ENCODE assay signal across 26 cellular contexts in the genomic region with DNA sequence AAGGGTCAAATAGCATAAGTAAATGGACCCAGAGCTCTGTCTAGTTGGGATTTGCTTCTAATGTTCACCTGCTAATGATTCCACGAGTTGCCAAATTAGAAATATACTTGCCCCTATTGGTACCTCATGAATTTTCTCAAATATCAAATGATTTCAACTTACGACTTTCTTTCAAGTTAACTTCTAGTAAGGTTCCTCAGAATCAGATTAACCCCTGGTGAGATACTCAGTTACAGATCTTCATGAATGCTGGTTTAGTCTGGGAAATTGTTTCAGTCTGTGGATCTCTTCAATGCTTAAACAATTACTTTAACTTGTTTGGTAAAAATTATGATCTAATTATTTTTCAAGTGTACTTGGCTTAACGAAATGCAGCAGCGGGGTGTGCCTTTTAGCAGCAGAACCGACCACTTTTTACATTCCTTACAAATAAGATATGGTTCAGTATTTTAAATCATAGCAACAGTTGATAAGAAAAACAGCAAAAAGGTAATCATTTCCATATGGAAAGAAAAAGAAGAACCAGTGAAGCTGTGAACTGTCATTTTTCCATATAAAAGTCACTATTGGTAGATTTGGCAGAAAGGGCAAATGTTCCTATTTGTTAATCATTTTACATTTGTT. TPM values are rescaled to one million over a fixed set of nuclear protein-coding genes. Genes with fewer than 3 reads are reported as not detected.
DNase-seq lines count a peak whose midpoint lies in the region; ATAC-seq, FAIRE-seq and TF ChIP-seq lines count a peak whose summit lies in the region.
"Had no signal": no experiment of that assay in that cellular context is flagged by ENCODE, and none has a peak within 500 bp of the region (broad histone marks: within the 10 kb centered on the region; RNA-seq: fewer than 3 reads in every experiment).

No MANE protein-coding gene starts in this region.

- no peaks in the 10 kb centered on the region for H3K9me2 ChIP-seq in PC-9 (ENCODE audit: insufficient read depth)

- no peak overlapping the region for H3K9ac ChIP-seq in GM12878 (ENCODE audit: control insufficient read depth, insufficient read depth, low read length)

- WGBS in GM12878 (ENCODE audit: insufficient coverage, insufficient replicate concordance, low lambda C conversion rate, missing lambda C conversion rate): 96% methylated on average over 5 of the region's 5 CpGs

- no peak for TF ChIP-seq EP300 in GM12878 (IDR thresholded peaks at IDR 0.05; ENCODE audit: borderline replicate concordance in 1 of 2, control insufficient read depth in 1 of 2, low read depth in 2 of 2, low read length in 2 of 2)

- no peaks in the 10 kb centered on the region for H3K36me3 ChIP-seq in PC-9 (ENCODE audit: low read depth)
- H3K36me3 ChIP-seq in GM12878 (ENCODE audit: control insufficient read depth in 2 of 2, insufficient read depth in 2 of 2, low read length in 1 of 2): no peaks in the 10 kb centered on the region
- H3K36me3 ChIP-seq in WERI-Rb-1: peaks cover 28% of the 10 kb centered on the region

- H3K27ac Mint-ChIP-seq in T-helper 1 cell treated with Interleukin-12 subunit alpha and Interleukin-12 subunit beta and Interleukin-4 antibody, amounts not matched to agents 30 μg/mL and 1 μg/mL, for 36 hours: peak overlapping the region; percentile 13
- peak overlapping the region; percentile 51 for H3K27ac Mint-ChIP-seq in progenitor cell of endocrine pancreas
- H3K27ac Mint-ChIP-seq: activated naive CD8-positive, alpha-beta T cell treated with anti-CD3 and anti-CD28 coated beads, Interleukin-2, amount 10 ng/mL, durations not matched to agents 7 days and 5 days; naive B cell had no signal

- POLR2A ChIA-PET in PC-9 (lab: Charles Lee; ENCODE audit: unreplicated experiment) (interaction anchor here (0.6 to 0.7 kb wide), 4 partner anchors 14 to 627 kb away, joined by 5 to 12 read pairs (median 8); no protein-coding TSS in a partner anchor), GM12878 (lab: Charles Lee) (interaction anchor here (0.7 to 2.2 kb wide), 9 partner anchors 9 to 126 kb away, joined by 3 to 27 read pairs (median 3); no protein-coding TSS in a partner anchor)

- H3K4me1 Mint-ChIP-seq in T-helper 1 cell treated with Interleukin-12 subunit alpha and Interleukin-12 subunit beta and Interleukin-4 antibody, amounts not matched to agents 30 μg/mL and 1 μg/mL, for 36 hours (ENCODE audit: low read depth): peaks cover 30% of the 10 kb centered on the region
- H3K4me1 Mint-ChIP-seq in progenitor cell of endocrine pancreas (ENCODE audit: low read depth): peaks cover 18% of the 10 kb centered on the region

- peaks cover 62% of the 10 kb centered on the region for H3F3A ChIP-seq in PC-9 (ENCODE audit: insufficient read depth, low read depth)

- H3K4me3 ChIP-seq in PC-9: no peak overlapping the region
- H3K4me3 ChIP-seq in GM12878: no peak overlapping the region
- no peak overlapping the region for H3K4me3 ChIP-seq in WERI-Rb-1 (ENCODE audit: low read depth, low read length)
- H3K4me3 ChIP-seq: cardiac muscle cell, dorsolateral prefrontal cortex, heart left ventricle, lung, prostate gland, spleen, thyroid gland had no signal

- no peaks in the 10 kb centered on the region for H3K9me3 Mint-ChIP-seq in T-helper 1 cell treated with Interleukin-12 subunit alpha and Interleukin-12 subunit beta and Interleukin-4 antibody, amounts not matched to agents 30 μg/mL and 1 μg/mL, for 36 hours
- H3K9me3 Mint-ChIP-seq in progenitor cell of endocrine pancreas (ENCODE audit: low read depth): peaks cover 3% of the 10 kb centered on the region
- H3K9me3 Mint-ChIP-seq: activated naive CD8-positive, alpha-beta T cell treated with anti-CD3 and anti-CD28 coated beads, Interleukin-2, amount 10 ng/mL, durations not matched to agents 7 days and 5 days; naive B cell had no signal

- SMC1A ChIA-PET in GM12878 (lab: Charles Lee; ENCODE audit: uncharacterized antibody, unreplicated experiment): interaction anchor here (0.6 to 2.1 kb wide), 22 partner anchors 13 to 336 kb away, joined by 3 to 18 read pairs (median 5); a partner anchor contains a TSS

- TF ChIP-seq POLR2A in GM12878 (IDR thresholded peaks at IDR 0.05; ENCODE audit: low read depth, low read length): no peak

- H3K79me2 ChIP-seq in PC-9 (ENCODE audit: low read depth) (peaks cover 10% of the 10 kb centered on the region; the same call in 1 of the 2 replicates), GM12878 (ENCODE audit: control insufficient read depth, insufficient read depth, low read length) (no peaks in the 10 kb centered on the region)

- H3K27me3 ChIP-seq in PC-9 (ENCODE audit: insufficient read depth, low read depth) (no peaks in the 10 kb centered on the region), GM12878 (replicated peaks in 1 of 2; ENCODE audit: control insufficient read depth in 2 of 2, insufficient read depth in 2 of 2, low read length in 1 of 2) (no peaks in the 10 kb centered on the region), WERI-Rb-1 (ENCODE audit: insufficient read depth, low read depth, severe bottlenecking) (no peaks in the 10 kb centered on the region)
- H3K27me3 ChIP-seq: cardiac muscle cell, dorsolateral prefrontal cortex, heart left ventricle, spleen, thyroid gland had no signal

- H3K9me3 ChIP-seq in PC-9 (ENCODE audit: insufficient read depth, low read depth) (no peaks in the 10 kb centered on the region), GM12878 (replicated peaks; ENCODE audit: control insufficient read depth, insufficient read depth, low read length) (no peaks in the 10 kb centered on the region), WERI-Rb-1 (ENCODE audit: severe bottlenecking) (no peaks in the 10 kb centered on the region)
- H3K9me3 ChIP-seq: heart left ventricle, prostate gland, spleen, thyroid gland had no signal

- H3K4me2 ChIP-seq in PC-9 (0 out of 2 replicates have a peak overlapping the region, but pooled peaks have one; percentile 41), GM12878 (ENCODE audit: control insufficient read depth, insufficient read depth) (no peak overlapping the region)

- intact Hi-C loops in PC-9 (cut with micrococcal nuclease; ENCODE audit: unreplicated experiment): loop anchor here (2.0 kb wide), 1 partner anchor 13 kb away; no protein-coding TSS in a partner anchor
- intact Hi-C loops in GM12878 (cut with micrococcal nuclease; ENCODE audit: unreplicated experiment): no loop called here
- intact Hi-C loops in left ventricle myocardium superior (cut with micrococcal nuclease): no loop called here

- TF ChIP-seq CTCF in PC-9 (conservative IDR thresholded peaks at IDR 0.05) (no peak), GM12878 (IDR thresholded peaks at IDR 0.05 in 2 of 3, conservative IDR thresholded peaks at IDR 0.05 in 1 of 3; ENCODE audit: control insufficient read depth in 2 of 3, extremely low read depth in 1 of 3, insufficient read depth in 1 of 3, low read depth in 3 of 3, low read length in 3 of 3) (no peak), progenitor cell of endocrine pancreas (IDR thresholded peaks at IDR 0.05; ENCODE audit: unreplicated experiment) (no peak), WERI-Rb-1 (IDR thresholded peaks at IDR 0.05; ENCODE audit: low read depth, low read length) (no peak)

- peaks cover 18% of the 10 kb centered on the region for H3K36me3 Mint-ChIP-seq in T-helper 1 cell treated with Interleukin-12 subunit alpha and Interleukin-12 subunit beta and Interleukin-4 antibody, amounts not matched to agents 30 μg/mL and 1 μg/mL, for 36 hours (ENCODE audit: low read depth)
- H3K36me3 Mint-ChIP-seq in progenitor cell of endocrine pancreas (ENCODE audit: insufficient read depth): peaks cover 14% of the 10 kb centered on the region
- H3K36me3 Mint-ChIP-seq: naive B cell had no signal

- ATAC-seq in GM12878: no peak
- no peak for ATAC-seq in left ventricle myocardium superior
- ATAC-seq: esophagus mucosa, heart left ventricle had no signal

- RAD21 ChIA-PET in GM12878 (lab: Charles Lee; ENCODE audit: unreplicated experiment): interaction anchor here (0.6 to 3.7 kb wide), 14 partner anchors 11 to 547 kb away, joined by 3 to 24 read pairs (median 5); no protein-coding TSS in a partner anchor

- H3K27ac ChIP-seq in PC-9 (peak overlapping the region; percentile 98), GM12878 (ENCODE audit: control insufficient read depth, insufficient read depth) (no peak overlapping the region), WERI-Rb-1 (no peak overlapping the region)
- H3K27ac ChIP-seq: C4-2B, cardiac muscle cell, prostate gland, thyroid gland had no signal

- H3K4me1 ChIP-seq in PC-9 (replicated peaks; ENCODE audit: insufficient read depth): peaks cover 59% of the 10 kb centered on the region
- 0 out of 2 replicates have a peak, but pooled peaks cover 2% of the 10 kb centered on the region for H3K4me1 ChIP-seq in GM12878 (ENCODE audit: control insufficient read depth, insufficient read depth, low read length)
- H3K4me1 ChIP-seq: prostate gland had no signal

- H3K27me3 Mint-ChIP-seq in T-helper 1 cell treated with Interleukin-12 subunit alpha and Interleukin-12 subunit beta and Interleukin-4 antibody, amounts not matched to agents 30 μg/mL and 1 μg/mL, for 36 hours (ENCODE audit: low read depth): no peaks in the 10 kb centered on the region
- H3K27me3 Mint-ChIP-seq in progenitor cell of endocrine pancreas: no peaks in the 10 kb centered on the region
- H3K27me3 Mint-ChIP-seq: activated naive CD8-positive, alpha-beta T cell treated with anti-CD3 and anti-CD28 coated beads, Interleukin-2, amount 10 ng/mL, durations not matched to agents 7 days and 5 days; naive B cell had no signal

- H2AFZ ChIP-seq in PC-9 (no peak overlapping the region), GM12878 (ENCODE audit: control insufficient read depth, low read depth, low read length) (no peak overlapping the region)

- no peak for DNase-seq in T-helper 1 cell
- no peak for DNase-seq in PC-9
- DNase-seq in GM12878 (ENCODE audit: low read depth, low spot score): no peak
- no peak for DNase-seq in progenitor cell of endocrine pancreas (ENCODE audit: low spot score, unreplicated experiment)
- no peak for DNase-seq in islet precursor cell
- DNase-seq in left ventricle myocardium superior: no peak
- DNase-seq in WERI-Rb-1: no peak
- DNase-seq: activated CD4-positive, alpha-beta T cell treated with anti-CD3 and anti-CD28 coated beads, Interleukin-2, amount 50 U/mL, for 1 hour; activated naive CD8-positive, alpha-beta T cell treated with anti-CD3 and anti-CD28 coated beads, Interleukin-2, amount 10 ng/mL, durations not matched to agents 7 days and 5 days; DMS153; dorsolateral prefrontal cortex; heart left ventricle; Kasumi-1; naive B cell; NCI-H1092 treated with DMSO at 0.1 percent for 48 hours; NCI-H2107; NCI-H526; spleen; T1000; thyroid gland had no signal

- CTCF ChIA-PET in PC-9 (lab: Charles Lee): interaction anchor here (0.6 to 2.1 kb wide), 6 partner anchors 11 to 112 kb away, joined by 3 to 28 read pairs (median 6); no protein-coding TSS in a partner anchor
- CTCF ChIA-PET in GM12878 (lab: Yijun Ruan, JAX): interaction anchor here (0.6 to 3.1 kb wide), 18 partner anchors 13 to 215 kb away, joined by 3 to 25 read pairs (median 6); a partner anchor contains a TSS

- no TSS peak for BruUV-seq in PC-9 (replicated peaks; lab: Mats Ljungman, UMichigan)
- BruUV-seq in GM12878 (replicated peaks; lab: Mats Ljungman, UMichigan): no TSS peak

- FAIRE-seq in GM12878 (lab: Jason Lieb, UNC): no peak

- no peak for TF ChIP-seq RAD21 in GM12878 (IDR thresholded peaks at IDR 0.05; ENCODE audit: insufficient read depth, low read depth, low read length)

- in situ Hi-C loops in GM12878 (cut with MboI): no loop called here

- no peak overlapping the region for H3K4me3 Mint-ChIP-seq in T-helper 1 cell treated with Interleukin-12 subunit alpha and Interleukin-12 subunit beta and Interleukin-4 antibody, amounts not matched to agents 30 μg/mL and 1 μg/mL, for 36 hours
- no peak overlapping the region for H3K4me3 Mint-ChIP-seq in progenitor cell of endocrine pancreas (ENCODE audit: low read depth)
- H3K4me3 Mint-ChIP-seq: activated naive CD8-positive, alpha-beta T cell treated with anti-CD3 and anti-CD28 coated beads, Interleukin-2, amount 10 ng/mL, durations not matched to agents 7 days and 5 days; naive B cell had no signal

- H4K20me1 ChIP-seq in PC-9 (ENCODE audit: insufficient read depth) (no peaks in the 10 kb centered on the region), GM12878 (ENCODE audit: control insufficient read depth, insufficient read depth) (no peaks in the 10 kb centered on the region)

RNA-seq across cellular contexts. Expression of a gene that starts 34.5 kb away (rescaled TPM):
- total RNA-seq in PC-9 (2021) (11.8 and 13.5 TPM in 2 replicates), GM12878 (2014; rRNA removed) (9.2 and 9.4 TPM in 2 replicates), GM12878 (2014; rRNA removed; fragmentation: Illumina TruSeq; extraction: Trizol) (7.8 and 9.3 TPM in 2 replicates), GM12878 (2021) (7.7 TPM in 2 replicates), progenitor cell of endocrine pancreas (31.7 and 31.8 TPM in 2 replicates), left ventricle myocardium superior (6.6 TPM)
- 37.6 and 42.5 TPM in 2 replicates for total RNA-seq in GM12878 (2013; cell fraction: nucleolus; rRNA removed)
- 4.2 TPM for polyA plus RNA-seq in GM12878 (2011; ENCODE audit: low read depth)
- polyA plus RNA-seq in GM12878 (2011; rRNA removed) (10.8 and 13.3 TPM in 2 replicates), GM12878 (2014; fragmentation: Illumina TruSeq; extraction: Trizol) (8.7 and 12.3 TPM in 2 replicates), GM12878 (2014; fragmentation: Nextera tagmentation; extraction: Ambion mirVana) (1 to 10 TPM; 5.3 to 6.6 TPM), GM12878 (2014; rRNA removed) (6.1 and 7.0 TPM in 2 replicates), GM12878 (2016; fragmentation: Nextera tagmentation; extraction: Ambion mirVana) (10 to 100 TPM in 1 of 2 experiments, 1 to 10 TPM in 1; 8.0 to 10.3 TPM)
- 5.0 and 5.4 TPM in 2 replicates for polyA plus RNA-seq in GM12878 (2011; cell fraction: cytosol; rRNA removed)
- polyA plus RNA-seq in GM12878 (2011; cell fraction: nucleus; rRNA removed): 3.4 and 6.8 TPM in 2 replicates
- polyA plus RNA-seq in GM12878 (2012): 4.3 and 5.2 TPM in 2 replicates
- polyA minus RNA-seq in GM12878 (2011; rRNA and poly(A)+ RNA removed): 12.2 and 22.7 TPM in 2 replicates
- polyA minus RNA-seq in GM12878 (2011; cell fraction: cytosol; rRNA and poly(A)+ RNA removed): 4.5 and 5.7 TPM in 2 replicates
- polyA minus RNA-seq in GM12878 (2011; cell fraction: nucleus; rRNA and poly(A)+ RNA removed): 4.1 and 5.0 TPM in 2 replicates

RNA-seq across cellular contexts. Expression of a gene that starts 34.6 kb away (rescaled TPM):
- 31.4 and 41.8 TPM in 2 replicates for total RNA-seq in PC-9 (2021)
- 89.9 and 95.4 TPM in 2 replicates for total RNA-seq in GM12878 (2013; cell fraction: nucleolus; rRNA removed)
- 24.3 and 26.3 TPM in 2 replicates for total RNA-seq in GM12878 (2014; rRNA removed)
- 29.4 and 30.1 TPM in 2 replicates for total RNA-seq in GM12878 (2014; rRNA removed; fragmentation: Illumina TruSeq; extraction: Trizol)
- total RNA-seq in GM12878 (2021): 32.9 and 33.2 TPM in 2 replicates
- polyA plus RNA-seq in GM12878 (2011; ENCODE audit: low read depth): 9.7 TPM
- 23.6 and 31.5 TPM in 2 replicates for polyA plus RNA-seq in GM12878 (2011; rRNA removed)
- 8.9 and 9.7 TPM in 2 replicates for polyA plus RNA-seq in GM12878 (2011; cell fraction: cytosol; rRNA removed)
- 18.4 and 19.4 TPM in 2 replicates for polyA plus RNA-seq in GM12878 (2011; cell fraction: nucleus; rRNA removed)
- 10.9 and 12.6 TPM in 2 replicates for polyA plus RNA-seq in GM12878 (2012)
- 32.5 and 38.5 TPM in 2 replicates for polyA plus RNA-seq in GM12878 (2014; fragmentation: Illumina TruSeq; extraction: Trizol)
- polyA plus RNA-seq in GM12878 (2014; fragmentation: Nextera tagmentation; extraction: Ambion mirVana): 10 to 100 TPM in 1 of 2 experiments, 1 to 10 TPM in 1; 6.6 to 11.5 TPM
- polyA plus RNA-seq in GM12878 (2014; rRNA removed): 20.4 and 24.1 TPM in 2 replicates
- 10 to 100 TPM; 27.8 to 29.5 TPM for polyA plus RNA-seq in GM12878 (2016; fragmentation: Nextera tagmentation; extraction: Ambion mirVana)
- 21.1 and 25.3 TPM in 2 replicates for polyA minus RNA-seq in GM12878 (2011; rRNA and poly(A)+ RNA removed)
- polyA minus RNA-seq in GM12878 (2011; cell fraction: cytosol; rRNA and poly(A)+ RNA removed): 8.6 and 15.9 TPM in 2 replicates
- 19.8 and 29.3 TPM in 2 replicates for polyA minus RNA-seq in GM12878 (2011; cell fraction: nucleus; rRNA and poly(A)+ RNA removed)
- 48.9 and 53.8 TPM in 2 replicates for total RNA-seq in progenitor cell of endocrine pancreas
- total RNA-seq in left ventricle myocardium superior: 23.4 TPM
